18 cellular contexts compared by ENCODE assay signal in the genomic region with DNA sequence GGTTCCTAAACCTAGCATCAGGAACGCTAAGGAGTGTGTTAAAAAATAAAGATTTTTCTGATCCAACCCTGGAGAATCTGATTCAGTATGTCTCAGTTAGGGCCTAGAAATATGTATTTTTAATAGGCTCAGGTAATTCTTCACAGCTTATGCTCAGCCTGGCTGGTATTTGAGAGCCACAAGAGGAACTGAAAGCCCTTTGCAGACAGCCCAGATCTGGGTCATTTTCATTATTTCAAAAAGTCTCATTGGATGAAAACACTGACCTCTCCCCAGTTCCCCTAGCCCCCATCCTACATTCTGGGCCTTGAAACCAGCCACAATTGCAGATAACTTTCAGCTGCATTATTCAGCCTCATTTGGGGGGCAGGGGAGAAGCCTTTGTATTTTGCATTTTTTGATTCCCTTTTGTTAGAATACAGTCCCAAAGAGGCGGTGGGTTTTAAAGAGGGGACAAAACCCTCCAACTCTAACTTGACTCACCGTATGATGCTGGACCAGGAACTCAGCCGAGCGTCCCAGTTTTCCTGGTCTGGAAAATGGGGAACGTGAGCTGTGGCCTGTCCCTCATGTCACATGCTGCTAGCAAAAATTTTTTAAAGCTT.
"Had no signal": no experiment of that assay in that cellular context is flagged by ENCODE, and none has a peak within 500 bp of the region (broad histone marks: within the 10 kb centered on the region; RNA-seq: fewer than 3 reads in every experiment).

No MANE protein-coding gene starts in this region.

- FAIRE-seq: bronchial epithelial cell, endometrium, keratinocyte had no signal

- H3K9me3 ChIP-seq: ascending aorta, esophagus squamous epithelium, left lung, upper lobe of left lung had no signal

- H3K4me3 ChIP-seq: ascending aorta, dorsolateral prefrontal cortex, esophagus squamous epithelium, left lung, upper lobe of left lung had no signal

- H3K4me1 Mint-ChIP-seq: activated CD4-positive, alpha-beta memory T cell treated with anti-CD3 and anti-CD28 coated beads, Interleukin-2, amount 10 ng/mL, durations not matched to agents 7 days and 5 days; activated CD4-positive, alpha-beta T cell treated with anti-CD3 and anti-CD28 coated beads for 36 hours; activated naive CD8-positive, alpha-beta T cell treated with anti-CD3 and anti-CD28 coated beads, Interleukin-2, amount 10 ng/mL, durations not matched to agents 7 days and 5 days had no signal

- H3K27ac ChIP-seq: ascending aorta, dorsolateral prefrontal cortex, esophagus squamous epithelium, left lung, upper lobe of left lung had no signal

- H3K4me1 ChIP-seq: ascending aorta, esophagus squamous epithelium, left lung, upper lobe of left lung had no signal

- H3K27me3 ChIP-seq: ascending aorta, left lung, upper lobe of left lung had no signal

- H3K4me3 Mint-ChIP-seq: activated CD4-positive, alpha-beta memory T cell treated with anti-CD3 and anti-CD28 coated beads, Interleukin-2, amount 10 ng/mL, durations not matched to agents 7 days and 5 days; activated CD4-positive, alpha-beta T cell treated with anti-CD3 and anti-CD28 coated beads for 36 hours; activated naive CD8-positive, alpha-beta T cell treated with anti-CD3 and anti-CD28 coated beads, Interleukin-2, amount 10 ng/mL, durations not matched to agents 7 days and 5 days; nephron; stimulated activated naive CD8-positive, alpha-beta T cell treated with anti-CD3 and anti-CD28 coated beads, Interleukin-15, Interleukin-2, amounts not matched to agents 100 ng/mL and 50 ng/mL, for 24 hours had no signal

- DNase-seq: activated CD4-positive, alpha-beta memory T cell treated with anti-CD3 and anti-CD28 coated beads, Interleukin-2, amount 10 ng/mL, durations not matched to agents 7 days and 5 days; activated CD4-positive, alpha-beta T cell treated with anti-CD3 and anti-CD28 coated beads for 36 hours; activated gamma-delta T cell treated with Interleukin-2 at 50 U/mL for 16 hours; activated naive CD8-positive, alpha-beta T cell treated with anti-CD3 and anti-CD28 coated beads, Interleukin-2, amount 10 ng/mL, durations not matched to agents 7 days and 5 days; activated T-cell treated with anti-CD3 and anti-CD28 coated beads, Interleukin-2, amount 50 U/mL, for 48 hours; dorsolateral prefrontal cortex; esophagus squamous epithelium; foreskin fibroblast; left lung; stimulated activated CD4-positive, alpha-beta T cell treated with anti-CD3 and anti-CD28 coated beads, Interleukin-12 subunit alpha, Interleukin-12 subunit beta, amount 100 ng/mL, for 4 hours; T-helper 9 cell; upper lobe of left lung had no signal

- H3K36me3 ChIP-seq: ascending aorta, esophagus squamous epithelium, left lung, upper lobe of left lung had no signal

- H3K36me3 Mint-ChIP-seq: activated naive CD8-positive, alpha-beta T cell treated with anti-CD3 and anti-CD28 coated beads, Interleukin-2, amount 10 ng/mL, durations not matched to agents 7 days and 5 days had no signal

- H3K27me3 Mint-ChIP-seq: activated CD4-positive, alpha-beta memory T cell treated with anti-CD3 and anti-CD28 coated beads, Interleukin-2, amount 10 ng/mL, durations not matched to agents 7 days and 5 days; activated naive CD8-positive, alpha-beta T cell treated with anti-CD3 and anti-CD28 coated beads, Interleukin-2, amount 10 ng/mL, durations not matched to agents 7 days and 5 days had no signal

- ATAC-seq: activated CD4-positive, alpha-beta T cell treated with anti-CD3 and anti-CD28 coated beads for 36 hours; left lung had no signal

- H3K27ac Mint-ChIP-seq: activated CD4-positive, alpha-beta memory T cell treated with anti-CD3 and anti-CD28 coated beads, Interleukin-2, amount 10 ng/mL, durations not matched to agents 7 days and 5 days; activated CD4-positive, alpha-beta T cell treated with anti-CD3 and anti-CD28 coated beads for 36 hours; activated naive CD8-positive, alpha-beta T cell treated with anti-CD3 and anti-CD28 coated beads, Interleukin-2, amount 10 ng/mL, durations not matched to agents 7 days and 5 days; stimulated activated naive CD8-positive, alpha-beta T cell treated with anti-CD3 and anti-CD28 coated beads, Interleukin-15, Interleukin-2, amounts not matched to agents 100 ng/mL and 50 ng/mL, for 24 hours had no signal

- H3K9me3 Mint-ChIP-seq: nephron had no signal
